ENCODE assay signal across 8 cellular contexts in genomic region chr15:88656760-88657221, GRCh38. TPM values are rescaled to one million over a fixed set of nuclear protein-coding genes. Genes with fewer than 3 reads are reported as not detected.
DNase-seq lines count a peak whose midpoint lies in the region; ATAC-seq and TF ChIP-seq lines count a peak whose summit lies in the region.

No MANE protein-coding gene starts in this region.

- H3K4me1 Mint-ChIP-seq in stimulated activated memory B cell treated with anti-CD40 and anti-IgM and Interleukin-4, amounts not matched to agents 10 μg/mL and 1 μg/mL and 100 μg/mL, for 72 hours: peaks cover 75% of the 10 kb centered on the region

- H3K4me3 ChIP-seq in KMS-11 (IDR thresholded peaks at IDR 0.05; ENCODE audit: insufficient read depth, low read depth, low read length) (no peak overlapping the region), esophagus squamous epithelium (no peak overlapping the region), left ventricle myocardium inferior (no peak overlapping the region)

- H3K36me3 Mint-ChIP-seq in stimulated activated memory B cell treated with anti-CD40 and anti-IgM and Interleukin-4, amounts not matched to agents 10 μg/mL and 1 μg/mL and 100 μg/mL, for 72 hours: peaks cover 20% of the 10 kb centered on the region

- no peaks in the 10 kb centered on the region for H3K79me2 ChIP-seq in KMS-11 (ENCODE audit: insufficient read depth, low read depth)

- H3K27ac ChIP-seq in KMS-11 (no peak overlapping the region), esophagus squamous epithelium (no peak overlapping the region), left ventricle myocardium inferior (replicated peaks) (no peak overlapping the region)

- TF ChIP-seq CTCF in KMS-11 (conservative IDR thresholded peaks at IDR 0.05; ENCODE audit: low read depth, low read length) (no peak), esophagus squamous epithelium (IDR thresholded peaks at IDR 0.05) (no peak), left ventricle myocardium inferior (IDR thresholded peaks at IDR 0.05; ENCODE audit: borderline replicate concordance) (no peak)

- peaks cover 17% of the 10 kb centered on the region for H3K4me1 ChIP-seq in KMS-11 (ENCODE audit: low read depth, poor library complexity, severe bottlenecking)
- H3K4me1 ChIP-seq in esophagus squamous epithelium: peaks cover 7 to 48% (median 9%) of the 10 kb centered on the region in 3 donors
- H3K4me1 ChIP-seq in left ventricle myocardium inferior: peaks cover 10% of the 10 kb centered on the region

- H3K9ac ChIP-seq in KMS-11: no peak overlapping the region

- H3K27me3 Mint-ChIP-seq in stimulated activated memory B cell treated with anti-CD40 and anti-IgM and Interleukin-4, amounts not matched to agents 10 μg/mL and 1 μg/mL and 100 μg/mL, for 72 hours: no peaks in the 10 kb centered on the region

- WGBS in esophagus squamous epithelium, 2 donors: 65 to 100% methylated on average over 2 to 7 of the region's 10 CpGs

- peak; percentile 64 for DNase-seq in activated CD8-positive, alpha-beta memory T cell treated with anti-CD3 and anti-CD28 coated beads for 24 hours
- no peak for DNase-seq in activated CD8-positive, alpha-beta memory T cell treated with anti-CD3 and anti-CD28 coated beads, Interleukin-2, amount 50 U/mL, for 4 hours
- no peak for DNase-seq in esophagus squamous epithelium (lab: John Stamatoyannopoulos, UW)
- DNase-seq in left ventricle myocardium inferior: no peak
- no peak for DNase-seq in C1 segment of cervical spinal cord (lab: John Stamatoyannopoulos, UW)

- H3K9me3 Mint-ChIP-seq in stimulated activated memory B cell treated with anti-CD40 and anti-IgM and Interleukin-4, amounts not matched to agents 10 μg/mL and 1 μg/mL and 100 μg/mL, for 72 hours: no peaks in the 10 kb centered on the region

- H3K36me3 ChIP-seq in KMS-11 (ENCODE audit: insufficient read depth): no peaks in the 10 kb centered on the region
- H3K36me3 ChIP-seq in esophagus squamous epithelium: no peaks in the 10 kb centered on the region
- no peaks in the 10 kb centered on the region for H3K36me3 ChIP-seq in left ventricle myocardium inferior

- intact Hi-C loops in esophagus squamous epithelium (cut with DNase I): loop anchor here (10.0 kb wide), 1 partner anchor 178 kb away; no protein-coding TSS in a partner anchor
- intact Hi-C loops in left ventricle myocardium inferior (cut with micrococcal nuclease): loop anchor here (10.0 kb wide), 1 partner anchor 178 kb away; no protein-coding TSS in a partner anchor

- no peaks in the 10 kb centered on the region for H4K20me1 ChIP-seq in KMS-11 (ENCODE audit: insufficient read depth)

- no peaks in the 10 kb centered on the region for H3K9me3 ChIP-seq in esophagus squamous epithelium
- H3K9me3 ChIP-seq in left ventricle myocardium inferior (replicated peaks): no peaks in the 10 kb centered on the region

- no peaks in the 10 kb centered on the region for H3K27me3 ChIP-seq in KMS-11 (ENCODE audit: insufficient read depth, low read depth)
- H3K27me3 ChIP-seq in esophagus squamous epithelium: peaks cover 0 to 9% (median 0%) of the 10 kb centered on the region in 4 donors
- peaks cover 17% of the 10 kb centered on the region for H3K27me3 ChIP-seq in left ventricle myocardium inferior (ENCODE audit: low read depth)

- peak; percentile 90 for ATAC-seq in HG02610 (IDR thresholded peaks at IDR 0.05; ENCODE audit: unreplicated experiment)
- ATAC-seq in stimulated activated memory B cell treated with anti-CD40 and anti-IgM and Interleukin-4, amounts not matched to agents 10 μg/mL and 1 μg/mL and 100 μg/mL, for 72 hours: peak; percentile 98

- peak overlapping the region; percentile 88 for H3K27ac Mint-ChIP-seq in stimulated activated memory B cell treated with anti-CD40 and anti-IgM and Interleukin-4, amounts not matched to agents 10 μg/mL and 1 μg/mL and 100 μg/mL, for 72 hours

- no peak for TF ChIP-seq POLR2A in esophagus squamous epithelium (IDR thresholded peaks at IDR 0.05)

- peak overlapping the region; percentile 36; the same call in 1 of the 2 replicates for H3K4me2 ChIP-seq in KMS-11

- H3K4me3 Mint-ChIP-seq in stimulated activated memory B cell treated with anti-CD40 and anti-IgM and Interleukin-4, amounts not matched to agents 10 μg/mL and 1 μg/mL and 100 μg/mL, for 72 hours: peak overlapping the region; percentile 12

- H2AFZ ChIP-seq in KMS-11 (ENCODE audit: low read depth): no peak overlapping the region

RNA-seq across cellular contexts. Expression of gene ISG20, which starts 18.0 kb away (rescaled TPM):
- 10 to 100 TPM; 14.0 to 24.1 (median 19.7) TPM for total RNA-seq in esophagus squamous epithelium
- total RNA-seq in left ventricle myocardium inferior: 3.1 TPM

RNA-seq across cellular contexts. Expression of gene AEN, which starts 35.7 kb away (rescaled TPM):
- total RNA-seq in esophagus squamous epithelium (10 to 100 TPM; 13.4 to 31.4 (median 18.1) TPM), left ventricle myocardium inferior (10.3 TPM)
